In the genomic region with DNA sequence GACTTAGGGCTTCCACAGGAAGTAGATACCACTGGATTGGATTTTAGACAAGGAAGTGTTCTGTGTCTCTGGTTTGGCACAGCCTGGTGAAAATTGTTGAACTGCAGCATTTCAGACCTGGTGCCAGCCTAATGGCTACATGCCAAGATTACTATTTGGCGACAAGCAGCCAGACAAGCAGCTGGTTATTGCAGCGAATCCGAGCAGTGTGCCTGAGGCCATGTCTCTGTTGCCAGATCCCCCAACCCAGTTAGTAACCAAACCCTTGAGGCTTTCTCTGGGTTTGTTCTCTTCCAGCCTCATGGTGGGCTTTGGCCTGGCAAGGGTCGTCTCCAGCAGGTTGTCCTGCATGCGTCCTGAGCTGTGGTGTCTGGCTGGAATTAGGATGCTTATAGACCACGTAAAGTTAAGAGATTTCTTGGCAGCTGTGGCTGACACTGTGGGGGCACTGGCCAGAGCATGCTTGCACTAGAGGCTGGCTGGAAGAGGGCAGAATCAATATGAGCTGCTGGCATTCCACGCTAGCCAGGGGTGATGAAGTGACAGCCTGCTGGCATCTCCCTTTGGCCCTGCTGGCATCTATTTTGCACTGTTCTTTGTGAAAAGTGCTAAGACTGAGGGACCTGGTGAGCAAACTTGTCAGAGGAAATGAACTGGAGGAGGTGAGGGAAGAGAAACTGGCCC, we compare ENCODE assay signal across 12 cellular contexts.
DNase-seq lines count a peak whose midpoint lies in the region; ATAC-seq, FAIRE-seq and TF ChIP-seq lines count a peak whose summit lies in the region.
"Had no signal": no experiment of that assay in that cellular context is flagged by ENCODE, and none has a peak within 500 bp of the region (broad histone marks: within the 10 kb centered on the region; RNA-seq: fewer than 3 reads in every experiment).

No MANE protein-coding gene starts in this region.

- no peaks in the 10 kb centered on the region for H3K79me2 ChIP-seq in neural progenitor cell (ENCODE audit: low read depth)

- intact Hi-C loops in Calu3 (cut with micrococcal nuclease; ENCODE audit: unreplicated experiment) = loop anchor here (10.0 kb wide), 1 partner anchor 311 kb away; no protein-coding TSS in a partner anchor
- intact Hi-C loops in esophagus squamous epithelium (cut with DNase I) = no loop called here

- ATAC-seq in gastroesophageal sphincter = peak; percentile 24
- no peak for ATAC-seq in GM21619 (IDR thresholded peaks at IDR 0.05; ENCODE audit: unreplicated experiment)
- ATAC-seq in GM18870 (IDR thresholded peaks at IDR 0.05; ENCODE audit: unreplicated experiment) = no peak
- ATAC-seq: activated naive CD4-positive, alpha-beta T cell treated with anti-CD3 and anti-CD28 coated beads, Interleukin-2, amount 50 U/mL, for 72 hours had no signal

- H3K36me3 Mint-ChIP-seq in Calu3 (ENCODE audit: insufficient read depth, unreplicated experiment) = no peaks in the 10 kb centered on the region
- no peaks in the 10 kb centered on the region for H3K36me3 Mint-ChIP-seq in neural progenitor cell
- H3K36me3 Mint-ChIP-seq: activated naive CD4-positive, alpha-beta T cell treated with anti-CD3 and anti-CD28 coated beads, Interleukin-2, amount 50 U/mL, for 72 hours had no signal

- H3K4me3 ChIP-seq in gastroesophageal sphincter (no peak overlapping the region), neural progenitor cell (no peak overlapping the region), esophagus squamous epithelium (no peak overlapping the region)

- H3K4me2 ChIP-seq in neural progenitor cell = no peak overlapping the region

- H2AFZ ChIP-seq in neural progenitor cell (replicated peaks) = peak overlapping the region; percentile 86

- WGBS in gastroesophageal sphincter (ENCODE audit: low coverage in 1 of 2), 2 donors = 24 to 53% methylated on average over 2 to 3 of the region's 7 CpGs
- 40 to 42% methylated on average over 4 to 6 of the region's 7 CpGs for WGBS in esophagus squamous epithelium, 2 donors

- H3K9me3 ChIP-seq in gastroesophageal sphincter = no peaks in the 10 kb centered on the region
- H3K9me3 ChIP-seq in neural progenitor cell (ENCODE audit: low read depth) = no peaks in the 10 kb centered on the region
- no peaks in the 10 kb centered on the region for H3K9me3 ChIP-seq in esophagus squamous epithelium

- peaks cover 25% of the 10 kb centered on the region for H3K4me1 Mint-ChIP-seq in Calu3 (ENCODE audit: low read depth, unreplicated experiment)
- peaks cover 12% of the 10 kb centered on the region for H3K4me1 Mint-ChIP-seq in neural progenitor cell
- H3K4me1 Mint-ChIP-seq: B cell had no signal

- TF ChIP-seq CTCF in Calu3 (IDR thresholded peaks at IDR 0.05; ENCODE audit: unreplicated experiment) (no peak), gastroesophageal sphincter (IDR thresholded peaks at IDR 0.05) (no peak), neural progenitor cell (IDR thresholded peaks at IDR 0.05) (no peak), esophagus squamous epithelium (IDR thresholded peaks at IDR 0.05) (no peak)

- H3K27me3 Mint-ChIP-seq in Calu3 (ENCODE audit: unreplicated experiment) (no peaks in the 10 kb centered on the region), neural progenitor cell (ENCODE audit: insufficient read depth, low read depth) (peaks cover under 1% of the 10 kb centered on the region)
- H3K27me3 Mint-ChIP-seq: B cell had no signal

- H3K27ac Mint-ChIP-seq in Calu3 (ENCODE audit: unreplicated experiment) = no peak overlapping the region
- peak overlapping the region; percentile 86 for H3K27ac Mint-ChIP-seq in neural progenitor cell
- H3K27ac Mint-ChIP-seq: activated naive CD4-positive, alpha-beta T cell treated with anti-CD3 and anti-CD28 coated beads, Interleukin-2, amount 50 U/mL, for 72 hours; B cell had no signal

- H3K9me3 Mint-ChIP-seq in Calu3 (ENCODE audit: low read depth, unreplicated experiment) (no peaks in the 10 kb centered on the region), neural progenitor cell (no peaks in the 10 kb centered on the region)
- H3K9me3 Mint-ChIP-seq: activated naive CD4-positive, alpha-beta T cell treated with anti-CD3 and anti-CD28 coated beads, Interleukin-2, amount 50 U/mL, for 72 hours had no signal

- no peak for TF ChIP-seq EP300 in gastroesophageal sphincter (IDR thresholded peaks at IDR 0.05)

- CTCF ChIA-PET in Calu3 (lab: Charles Lee) = interaction anchor here (1.4 kb wide), 1 partner anchor 10 kb away, joined by 4 read pairs; no protein-coding TSS in a partner anchor

- H3K4me3 Mint-ChIP-seq in Calu3 (ENCODE audit: low read depth, unreplicated experiment) (no peak overlapping the region), neural progenitor cell (no peak overlapping the region)
- H3K4me3 Mint-ChIP-seq: B cell had no signal

- no peaks in the 10 kb centered on the region for H3K36me3 ChIP-seq in gastroesophageal sphincter
- H3K36me3 ChIP-seq in neural progenitor cell = no peaks in the 10 kb centered on the region
- H3K36me3 ChIP-seq in esophagus squamous epithelium = no peaks in the 10 kb centered on the region

- H4K20me1 ChIP-seq in neural progenitor cell (ENCODE audit: low read depth) = no peaks in the 10 kb centered on the region

- H3F3A ChIP-seq in neural progenitor cell (ENCODE audit: low read depth) = no peaks in the 10 kb centered on the region

- no peak for TF ChIP-seq POLR2A in gastroesophageal sphincter (IDR thresholded peaks at IDR 0.05)
- TF ChIP-seq POLR2A in esophagus squamous epithelium (IDR thresholded peaks at IDR 0.05) = no peak

- H3K27ac ChIP-seq in gastroesophageal sphincter (peak overlapping the region in 2 of 4 donors; percentile 21 to 36), neural progenitor cell (no peak overlapping the region), esophagus squamous epithelium (peak overlapping the region in 1 of 4 donors; percentile 53)

- H3K9ac ChIP-seq in neural progenitor cell = no peak overlapping the region

- peaks cover 0 to 19% (median 2%) of the 10 kb centered on the region in 3 donors for H3K4me1 ChIP-seq in gastroesophageal sphincter
- H3K4me1 ChIP-seq in neural progenitor cell = peaks cover 11% of the 10 kb centered on the region
- H3K4me1 ChIP-seq in esophagus squamous epithelium = peaks cover 11 to 33% (median 15%) of the 10 kb centered on the region in 3 donors

- H3K27me3 ChIP-seq in gastroesophageal sphincter = no peaks in the 10 kb centered on the region
- H3K27me3 ChIP-seq in neural progenitor cell = no peaks in the 10 kb centered on the region
- no peaks in the 10 kb centered on the region for H3K27me3 ChIP-seq in esophagus squamous epithelium

- DNase-seq in Calu3 (peak; percentile 54), NCI-H69 (lab: John Stamatoyannopoulos, UW) (peak; percentile 91), neural progenitor cell (ENCODE audit: low spot score) (no peak), frontal cortex (ENCODE audit: low spot score in 2 of 2) (no peak), esophagus squamous epithelium (lab: John Stamatoyannopoulos, UW) (no peak)
- DNase-seq: NCI-H187 treated with DMSO at 0.1 percent for 48 hours; stimulated activated naive CD4-positive, alpha-beta T cell treated with Interleukin-2 at 50 U/mL for 16 hours had no signal

- no TSS peak for BruUV-seq in Calu3 (replicated peaks; lab: Mats Ljungman, UMichigan)

- FAIRE-seq in frontal cortex (lab: Jason Lieb, UNC) = no peak

Comparison
In these comparisons a context has a peak if more than half of its experiments do, and no peak if none do; other contexts are left out.
1. DNase-seq: peak in Calu3 (single experiment) and NCI-H69 (single experiment); none in neural progenitor cell (single experiment), frontal cortex (0 of 2) and esophagus squamous epithelium (single experiment).